1 cellular context compared by ENCODE assay signal in genomic region chr15:67050062-67050461, GRCh38.
TF ChIP-seq lines count a peak whose summit lies in the region.

No MANE protein-coding gene starts in this region.

TF ChIP-seq in HCT116, 20 proteins besides CTCF, POLR2A, EP300 and RAD21 (continued from another document):
- no peak for TF ChIP-seq ZBTB33 (IDR thresholded peaks at IDR 0.05; ENCODE audit: extremely low read depth, insufficient replicate concordance, low read length)
- no peak for TF ChIP-seq ZNF274 (IDR thresholded peaks at IDR 0.05; ENCODE audit: low read depth, low read length)
- no peak for TF ChIP-seq MAX (IDR thresholded peaks at IDR 0.05)
- TF ChIP-seq FOSL1 (IDR thresholded peaks at IDR 0.05; ENCODE audit: low read depth) = no peak
